ENCODE assay signal across 19 cellular contexts in the genomic region with DNA sequence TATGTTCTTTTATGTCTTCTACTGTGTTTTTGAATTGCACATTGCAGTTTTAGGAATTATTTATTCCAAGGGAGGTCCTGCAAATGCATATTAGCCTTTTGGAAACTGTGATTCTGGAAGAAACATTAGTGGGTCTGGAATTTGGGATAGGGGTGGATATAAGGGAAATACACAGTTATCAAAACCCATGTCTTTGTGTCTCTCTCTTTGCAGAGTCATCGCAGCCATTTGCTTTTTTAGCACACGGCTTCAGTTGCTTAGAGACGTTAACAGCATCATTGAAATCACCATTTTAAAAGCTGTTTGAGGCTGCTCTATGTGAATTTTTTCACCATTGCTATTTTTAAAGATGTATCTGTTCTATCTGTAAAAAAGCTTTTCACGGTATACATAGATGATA. TPM values are rescaled to one million over a fixed set of nuclear protein-coding genes. Genes with fewer than 3 reads are reported as not detected.
DNase-seq lines count a peak whose midpoint lies in the region; ATAC-seq, FAIRE-seq and TF ChIP-seq lines count a peak whose summit lies in the region.
"Had no signal": no experiment of that assay in that cellular context is flagged by ENCODE, and none has a peak within 500 bp of the region (broad histone marks: within the 10 kb centered on the region; RNA-seq: fewer than 3 reads in every experiment).

No MANE protein-coding gene starts in this region.

- RAD21 ChIA-PET in GM12878 (lab: Charles Lee; ENCODE audit: unreplicated experiment): interaction anchor here (1.2 to 2.6 kb wide), 3 partner anchors 61 to 70 kb away, joined by 5 to 22 read pairs (median 10); partner anchors contain the start of gene EVI2B

- TF ChIP-seq POLR2A in A549 (IDR thresholded peaks at IDR 0.05; ENCODE audit: low read length) (no peak), GM12878 (IDR thresholded peaks at IDR 0.05; ENCODE audit: low read depth, low read length) (no peak)

- H3K4me1 Mint-ChIP-seq in CD14-positive monocyte: peaks cover 3% of the 10 kb centered on the region
- H3K4me1 Mint-ChIP-seq: activated CD4-positive, alpha-beta T cell treated with anti-CD3 and anti-CD28 coated beads for 36 hours had no signal

- no peaks in the 10 kb centered on the region for H3K9me3 ChIP-seq in A549
- no peaks in the 10 kb centered on the region for H3K9me3 ChIP-seq in HUES64 (ENCODE audit: insufficient read depth, low read depth, low read length)
- H3K9me3 ChIP-seq in GM12878 (replicated peaks; ENCODE audit: control insufficient read depth, insufficient read depth, low read length): no peaks in the 10 kb centered on the region
- H3K9me3 ChIP-seq: tibial nerve had no signal

- no peak overlapping the region for H2AFZ ChIP-seq in GM12878 (ENCODE audit: control insufficient read depth, low read depth, low read length)

- no peaks in the 10 kb centered on the region for H3K27me3 ChIP-seq in HUES64 (ENCODE audit: insufficient read depth, low read length)
- H3K27me3 ChIP-seq in GM12878 (replicated peaks in 1 of 2; ENCODE audit: control insufficient read depth in 2 of 2, insufficient read depth in 2 of 2, low read length in 1 of 2): no peaks in the 10 kb centered on the region
- H3K27me3 ChIP-seq: tibial nerve had no signal

- H3K36me3 ChIP-seq in HUES64 (ENCODE audit: insufficient read depth, low read length): peaks cover 31% of the 10 kb centered on the region
- peaks cover 0 to 4% of the 10 kb centered on the region in 2 experiments; a peak in 1 of 4 replicates for H3K36me3 ChIP-seq in GM12878 (ENCODE audit: control insufficient read depth in 2 of 2, insufficient read depth in 2 of 2, low read length in 1 of 2)

- H3K79me2 ChIP-seq in GM12878 (ENCODE audit: control insufficient read depth, insufficient read depth, low read length): no peaks in the 10 kb centered on the region

- no peaks in the 10 kb centered on the region for H3K9me3 Mint-ChIP-seq in CD14-positive monocyte
- H3K9me3 Mint-ChIP-seq: stimulated activated memory B cell treated with anti-CD40 and anti-IgM and Interleukin-4, amounts not matched to agents 10 μg/mL and 1 μg/mL and 100 μg/mL, for 72 hours had no signal

- TF ChIP-seq RAD21 in A549 (conservative IDR thresholded peaks at IDR 0.05 in 1 of 2, IDR thresholded peaks at IDR 0.05 in 1 of 2): no peak
- TF ChIP-seq RAD21 in GM12878 (IDR thresholded peaks at IDR 0.05; ENCODE audit: insufficient read depth, low read depth, low read length): no peak

- no peak overlapping the region for H3K4me3 ChIP-seq in A549
- H3K4me3 ChIP-seq in HUES64 (ENCODE audit: low read length): no peak overlapping the region
- no peak overlapping the region for H3K4me3 ChIP-seq in GM12878
- H3K4me3 ChIP-seq: tibial nerve had no signal

- H3K27ac ChIP-seq in A549 (peak overlapping the region; percentile 5 to 61; a peak in 4 of 6 replicates), HUES64 (ENCODE audit: low read depth, low read length) (peak overlapping the region; percentile 31; the same call in 1 of the 2 replicates), GM12878 (ENCODE audit: control insufficient read depth, insufficient read depth) (peak overlapping the region; percentile 85; the same call in 1 of the 2 replicates)

- H3K27ac Mint-ChIP-seq in CD14-positive monocyte: no peak overlapping the region
- H3K27ac Mint-ChIP-seq: activated CD4-positive, alpha-beta T cell treated with anti-CD3 and anti-CD28 coated beads for 36 hours; stimulated activated memory B cell treated with anti-CD40 and anti-IgM and Interleukin-4, amounts not matched to agents 10 μg/mL and 1 μg/mL and 100 μg/mL, for 72 hours had no signal

- intact Hi-C loops in GM12878 (cut with micrococcal nuclease; ENCODE audit: unreplicated experiment) (loop anchor here (1.0 kb wide), 1 partner anchor 60 kb away; no protein-coding TSS in a partner anchor), CD14-positive monocyte (cut with micrococcal nuclease) (no loop called here)

- SMC1A ChIA-PET in GM12878 (lab: Charles Lee; ENCODE audit: uncharacterized antibody, unreplicated experiment): interaction anchor here (0.6 to 3.4 kb wide), 7 partner anchors 15 to 591 kb away, joined by 3 to 14 read pairs (median 6); partner anchors contain the start of genes EVI2A and EVI2B

- 87% methylated on average over 4 of the region's 4 CpGs for WGBS in A549 (ENCODE audit: missing lambda C conversion rate)
- WGBS in HUES64: 89% methylated on average over 4 of the region's 4 CpGs
- 80% methylated on average over 4 of the region's 4 CpGs for WGBS in GM12878 (ENCODE audit: insufficient coverage, insufficient replicate concordance, low lambda C conversion rate, missing lambda C conversion rate)

- H3K4me3 Mint-ChIP-seq in CD14-positive monocyte: no peak overlapping the region
- H3K4me3 Mint-ChIP-seq: activated CD4-positive, alpha-beta T cell treated with anti-CD3 and anti-CD28 coated beads for 36 hours; stimulated activated memory B cell treated with anti-CD40 and anti-IgM and Interleukin-4, amounts not matched to agents 10 μg/mL and 1 μg/mL and 100 μg/mL, for 72 hours had no signal

- H3K36me3 Mint-ChIP-seq in CD14-positive monocyte: peaks cover 25 to 39% of the 10 kb centered on the region in 2 donors

- H3K27me3 Mint-ChIP-seq in CD14-positive monocyte (ENCODE audit: low read depth in 3 of 3): no peaks in the 10 kb centered on the region
- H3K27me3 Mint-ChIP-seq: activated CD4-positive, alpha-beta T cell treated with anti-CD3 and anti-CD28 coated beads for 36 hours; stimulated activated memory B cell treated with anti-CD40 and anti-IgM and Interleukin-4, amounts not matched to agents 10 μg/mL and 1 μg/mL and 100 μg/mL, for 72 hours had no signal

- POLR2A ChIA-PET in A549 (lab: Yijun Ruan, JAX): no interaction called here
- POLR2A ChIA-PET in GM12878 (lab: Charles Lee): interaction anchor here (0.7 to 1.8 kb wide), 3 partner anchors 57 to 72 kb away, joined by 3 to 6 read pairs (median 4); no protein-coding TSS in a partner anchor

- TF ChIP-seq EP300 in A549 (IDR thresholded peaks at IDR 0.05): no peak
- no peak for TF ChIP-seq EP300 in GM12878 (IDR thresholded peaks at IDR 0.05; ENCODE audit: borderline replicate concordance in 1 of 2, control insufficient read depth in 1 of 2, low read depth in 2 of 2, low read length in 2 of 2)

- TF ChIP-seq CTCF in A549 (IDR thresholded peaks at IDR 0.05) (no peak), GM12878 (IDR thresholded peaks at IDR 0.05 in 2 of 3, conservative IDR thresholded peaks at IDR 0.05 in 1 of 3; ENCODE audit: control insufficient read depth in 2 of 3, extremely low read depth in 1 of 3, insufficient read depth in 1 of 3, low read depth in 3 of 3, low read length in 3 of 3) (no peak), CD14-positive monocyte (IDR thresholded peaks at IDR 0.05) (no peak)

- in situ Hi-C loops in GM12878 (cut with MboI): no loop called here

- H3K4me2 ChIP-seq in A549 (peak overlapping the region; percentile 38), GM12878 (ENCODE audit: control insufficient read depth, insufficient read depth) (no peak overlapping the region)

- H3K9ac ChIP-seq in HUES64 (ENCODE audit: low read depth, low read length) (peak overlapping the region; percentile 12; the same call in 1 of the 2 replicates), GM12878 (ENCODE audit: control insufficient read depth, insufficient read depth, low read length) (no peak overlapping the region)

- no peaks in the 10 kb centered on the region for H4K20me1 ChIP-seq in GM12878 (ENCODE audit: control insufficient read depth, insufficient read depth)

- BruUV-seq in GM12878 (replicated peaks; lab: Mats Ljungman, UMichigan): no TSS peak

- DNase-seq in A549 (ENCODE audit: low read depth in 1 of 2, low spot score in 1 of 2) (no peak), GM12878 (ENCODE audit: low read depth, low spot score) (no peak), medulla oblongata (ENCODE audit: extremely low spot score) (peak; percentile 27), AG08396 (ENCODE audit: low spot score) (no peak), CD14-positive monocyte (ENCODE audit: low spot score) (no peak), T-helper 2 cell (no peak)
- DNase-seq: activated CD4-positive, alpha-beta T cell treated with anti-CD3 and anti-CD28 coated beads for 36 hours; cortex of kidney; DND-41; foreskin melanocyte; NCI-H1930; SHP77; stimulated activated CD4-positive, alpha-beta T cell treated with anti-CD3 and anti-CD28 coated beads, Interleukin-12 subunit alpha, Interleukin-12 subunit beta, amount 100 ng/mL, for 4 hours had no signal

- CTCF ChIA-PET in A549 (lab: Yijun Ruan, JAX): interaction anchor here (2.1 kb wide), 1 partner anchor 123 kb away, joined by 7 read pairs; no protein-coding TSS in a partner anchor
- CTCF ChIA-PET in GM12878 (lab: Yijun Ruan, JAX): interaction anchor here (0.8 to 1.6 kb wide), 3 partner anchors 16 to 70 kb away, joined by 3 to 4 read pairs (median 3); no protein-coding TSS in a partner anchor

- FAIRE-seq in A549 (lab: Jason Lieb, UNC) (no peak), GM12878 (lab: Jason Lieb, UNC) (no peak)

- ATAC-seq in A549 (no peak), GM12878 (no peak; the same call in 2 of the 3 replicates), GM21515 (IDR thresholded peaks at IDR 0.05; ENCODE audit: unreplicated experiment) (no peak)
- ATAC-seq: activated CD4-positive, alpha-beta T cell treated with anti-CD3 and anti-CD28 coated beads for 36 hours; left lobe of liver; stimulated activated memory B cell treated with anti-CD40 and anti-IgM and Interleukin-4, amounts not matched to agents 10 μg/mL and 1 μg/mL and 100 μg/mL, for 72 hours had no signal

- H3K4me1 ChIP-seq in A549 (peaks cover 43% of the 10 kb centered on the region), HUES64 (ENCODE audit: insufficient read depth, low read length) (peaks cover 20% of the 10 kb centered on the region; the same call in 1 of the 2 replicates), GM12878 (ENCODE audit: control insufficient read depth, insufficient read depth, low read length) (peaks cover 29% of the 10 kb centered on the region)

RNA-seq across cellular contexts. Expression of gene OMG, which starts 47.3 kb away (rescaled TPM):
- polyA plus RNA-seq in A549 (2011; rRNA removed) (not detected in 2 replicates), A549 (2017; fragmentation: RNase III; extraction: RNeasy Plus Mini Kit Qiagen cat#74134 plus additional on column Dnase treatment) (not detected in 3 replicates), GM12878 (2011; rRNA removed) (0.30 and 0.40 TPM in 2 replicates), GM12878 (2014; fragmentation: Illumina TruSeq; extraction: Trizol) (0.17 and 0.37 TPM in 2 replicates), GM12878 (2014; fragmentation: Nextera tagmentation; extraction: Ambion mirVana) (under 1 TPM; 0.20 to 0.53 TPM), GM12878 (2014; rRNA removed) (0.14 and 0.37 TPM in 2 replicates), GM12878 (2016; fragmentation: Nextera tagmentation; extraction: Ambion mirVana) (under 1 TPM; 0.55 to 0.96 TPM), CD14-positive monocyte (under 1 TPM in 1 of 2 donors, not detected in 1; 0.83 TPM)
- polyA plus RNA-seq in A549 (2012; cell fraction: cytosol; rRNA removed): not detected in 2 replicates
- not detected in 2 replicates for polyA plus RNA-seq in A549 (2012; cell fraction: nucleus; rRNA removed)
- 0.34 TPM in 1 of 2 replicates, not detected in the other for polyA minus RNA-seq in A549 (2011; rRNA and poly(A)+ RNA removed)
- not detected for polyA plus RNA-seq in HUES64 (2013, experiment 1 of 2)
- not detected for polyA plus RNA-seq in HUES64 (2013, experiment 2 of 2)
- 0.51 and 0.54 TPM in 2 replicates for total RNA-seq in GM12878 (2013; cell fraction: nucleolus; rRNA removed)
- total RNA-seq in GM12878 (2014; rRNA removed) (0.23 and 0.27 TPM in 2 replicates), GM12878 (2014; rRNA removed; fragmentation: Illumina TruSeq; extraction: Trizol) (0.09 TPM in 2 replicates), GM12878 (2021) (0.18 TPM in 1 of 2 replicates, not detected in the other)
- 0.54 TPM for polyA plus RNA-seq in GM12878 (2011; ENCODE audit: low read depth)
- polyA plus RNA-seq in GM12878 (2011; cell fraction: cytosol; rRNA removed): 0.09 and 0.13 TPM in 2 replicates
- 0.58 and 0.72 TPM in 2 replicates for polyA plus RNA-seq in GM12878 (2011; cell fraction: nucleus; rRNA removed)
- polyA plus RNA-seq in GM12878 (2012): 0.83 and 0.86 TPM in 2 replicates
- polyA minus RNA-seq in GM12878 (2011; rRNA and poly(A)+ RNA removed): 0.15 and 0.22 TPM in 2 replicates
- polyA minus RNA-seq in GM12878 (2011; cell fraction: cytosol; rRNA and poly(A)+ RNA removed): not detected in 2 replicates
- polyA minus RNA-seq in GM12878 (2011; cell fraction: nucleus; rRNA and poly(A)+ RNA removed): 0.36 and 0.48 TPM in 2 replicates
- total RNA-seq: NCI-H460, tibial nerve had no signal

Comparison
In these comparisons a context has a peak if more than half of its experiments do, and no peak if none do; other contexts are left out.
1. H3K27ac ChIP-seq: peak in every context shown above with its lines; median percentile 85 in GM12878; 33 in A549; 31 in HUES64.